Comparison of ENCODE assay signal across 14 cellular contexts in the genomic region with DNA sequence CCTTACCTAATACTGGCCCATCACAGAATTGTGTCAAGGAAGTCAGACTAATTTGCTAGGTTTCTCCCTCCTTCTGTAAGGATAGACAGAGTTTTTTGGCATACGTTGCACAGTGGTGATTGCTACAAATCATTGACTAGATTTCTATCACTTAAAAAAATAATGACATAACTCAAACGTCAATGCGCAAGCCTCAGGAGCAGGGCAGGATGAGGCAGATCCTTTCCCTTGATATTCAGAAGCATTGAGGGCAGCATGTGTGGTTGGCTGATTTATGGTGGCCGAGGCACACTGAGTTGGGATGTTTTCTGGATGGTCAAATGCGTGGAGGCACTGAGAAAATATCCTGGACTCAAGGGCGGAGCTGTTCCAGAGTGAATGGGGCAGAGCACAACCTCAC. TPM values are rescaled to one million over a fixed set of nuclear protein-coding genes. Genes with fewer than 3 reads are reported as not detected.
"Had no signal": no experiment of that assay in that cellular context is flagged by ENCODE, and none has a peak within 500 bp of the region (broad histone marks: within the 10 kb centered on the region; RNA-seq: fewer than 3 reads in every experiment).

No MANE protein-coding gene starts in this region.

- H3K27me3 ChIP-seq: adrenal gland, colonic mucosa, uterus had no signal

- H3K4me1 ChIP-seq: uterus had no signal

- H3K4me3 ChIP-seq: adrenal gland, colonic mucosa, uterus had no signal

- H3K9me3 ChIP-seq: adrenal gland, colonic mucosa, neutrophil, uterus had no signal

- H3K27ac ChIP-seq: adrenal gland, colonic mucosa, neutrophil, uterus had no signal

- ATAC-seq: activated CD8-positive, alpha-beta T cell treated with anti-CD3 and anti-CD28 coated beads for 36 hours; activated T-cell treated with anti-CD3 and anti-CD28 coated beads, Interleukin-2, amount 50 U/mL, for 4 hours; natural killer cell; stimulated activated effector memory CD8-positive, alpha-beta T cell treated with anti-CD3 and anti-CD28 coated beads, Interleukin-12 subunit alpha, Interleukin-12 subunit beta, amount 100 ng/mL, for 72 hours had no signal

- DNase-seq: activated B cell treated with CpG ODN at 0.5 μM for 24 hours; activated CD4-positive, alpha-beta T cell treated with anti-CD3 and anti-CD28 coated beads for 48 hours; activated CD8-positive, alpha-beta T cell treated with anti-CD3 and anti-CD28 coated beads for 36 hours; activated effector memory CD4-positive, alpha-beta T cell treated with Interleukin-2 at 50 U/mL for 16 hours; activated T-cell treated with anti-CD3 and anti-CD28 coated beads, Interleukin-2, amount 50 U/mL, for 4 hours; adrenal gland; caudate nucleus; colonic mucosa; foreskin melanocyte; natural killer cell; uterus had no signal

- H3K36me3 ChIP-seq: adrenal gland, colonic mucosa, neutrophil, uterus had no signal

RNA-seq across cellular contexts. Expression of gene THSD4, which starts 14.4 kb away (rescaled TPM):
- total RNA-seq: activated B cell treated with CpG ODN at 0.5 μM for 24 hours; activated CD8-positive, alpha-beta T cell treated with anti-CD3 and anti-CD28 coated beads for 36 hours; natural killer cell; T-helper 2 cell treated with Interferon-gamma antibody and Interleukin-4, amounts not matched to agents 100 ng/mL and 5 ng/mL, for 36 hours had no signal
